Comparison of ENCODE assay signal across 1 cellular context in the genomic region with DNA sequence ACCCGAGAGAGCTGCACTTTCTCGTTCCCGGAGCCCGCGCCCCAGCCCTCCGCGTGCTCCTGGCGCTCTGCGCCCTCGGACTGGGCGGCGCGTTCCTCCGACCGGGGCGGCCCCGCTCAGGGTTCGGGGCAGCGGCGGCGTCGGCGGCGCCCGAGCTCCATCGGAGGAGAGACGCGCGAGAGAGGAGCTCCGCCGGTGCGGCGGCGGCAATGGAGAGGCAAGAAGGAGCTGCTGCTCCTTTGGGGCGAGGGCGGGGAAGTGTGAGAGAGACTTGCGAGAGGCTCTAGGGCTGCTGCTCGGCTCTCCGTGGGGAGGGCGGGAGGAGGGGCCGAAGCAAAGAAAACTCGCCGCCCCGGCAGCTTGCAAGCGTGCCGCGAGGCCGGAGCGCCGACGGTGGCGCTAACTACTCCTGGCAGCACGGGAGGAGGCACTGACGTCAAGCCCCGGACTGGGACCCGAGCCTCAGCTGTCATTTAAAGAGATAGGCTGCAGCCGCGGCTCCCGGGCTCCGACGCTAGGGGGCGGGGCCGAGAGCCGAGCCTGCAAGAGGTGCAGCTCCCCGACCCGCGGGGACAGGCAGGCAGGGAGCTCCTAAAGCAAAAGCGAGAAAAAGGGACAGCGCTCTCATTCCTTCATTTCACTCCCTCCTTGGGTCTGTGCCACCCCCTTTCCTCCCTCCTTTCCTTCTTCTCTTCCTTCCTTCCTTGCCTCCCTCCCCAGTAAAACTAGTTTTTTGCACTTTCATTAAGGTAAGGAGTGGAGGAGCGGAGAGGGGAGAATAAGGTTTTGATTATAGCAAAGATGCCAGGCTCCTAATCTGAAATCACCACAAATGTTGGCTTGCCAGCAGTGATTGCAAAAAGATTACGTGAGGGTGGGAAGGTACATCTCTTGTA.
TF ChIP-seq lines count a peak whose summit lies in the region.

A gene (minus strand): TSS at position 262 of the 896 bp plus-strand sequence.

TF ChIP-seq in HepG2, 621 proteins besides CTCF, POLR2A, EP300 and RAD21 (continued from another document and continues in another):
- TF ChIP-seq, protein P1, sequence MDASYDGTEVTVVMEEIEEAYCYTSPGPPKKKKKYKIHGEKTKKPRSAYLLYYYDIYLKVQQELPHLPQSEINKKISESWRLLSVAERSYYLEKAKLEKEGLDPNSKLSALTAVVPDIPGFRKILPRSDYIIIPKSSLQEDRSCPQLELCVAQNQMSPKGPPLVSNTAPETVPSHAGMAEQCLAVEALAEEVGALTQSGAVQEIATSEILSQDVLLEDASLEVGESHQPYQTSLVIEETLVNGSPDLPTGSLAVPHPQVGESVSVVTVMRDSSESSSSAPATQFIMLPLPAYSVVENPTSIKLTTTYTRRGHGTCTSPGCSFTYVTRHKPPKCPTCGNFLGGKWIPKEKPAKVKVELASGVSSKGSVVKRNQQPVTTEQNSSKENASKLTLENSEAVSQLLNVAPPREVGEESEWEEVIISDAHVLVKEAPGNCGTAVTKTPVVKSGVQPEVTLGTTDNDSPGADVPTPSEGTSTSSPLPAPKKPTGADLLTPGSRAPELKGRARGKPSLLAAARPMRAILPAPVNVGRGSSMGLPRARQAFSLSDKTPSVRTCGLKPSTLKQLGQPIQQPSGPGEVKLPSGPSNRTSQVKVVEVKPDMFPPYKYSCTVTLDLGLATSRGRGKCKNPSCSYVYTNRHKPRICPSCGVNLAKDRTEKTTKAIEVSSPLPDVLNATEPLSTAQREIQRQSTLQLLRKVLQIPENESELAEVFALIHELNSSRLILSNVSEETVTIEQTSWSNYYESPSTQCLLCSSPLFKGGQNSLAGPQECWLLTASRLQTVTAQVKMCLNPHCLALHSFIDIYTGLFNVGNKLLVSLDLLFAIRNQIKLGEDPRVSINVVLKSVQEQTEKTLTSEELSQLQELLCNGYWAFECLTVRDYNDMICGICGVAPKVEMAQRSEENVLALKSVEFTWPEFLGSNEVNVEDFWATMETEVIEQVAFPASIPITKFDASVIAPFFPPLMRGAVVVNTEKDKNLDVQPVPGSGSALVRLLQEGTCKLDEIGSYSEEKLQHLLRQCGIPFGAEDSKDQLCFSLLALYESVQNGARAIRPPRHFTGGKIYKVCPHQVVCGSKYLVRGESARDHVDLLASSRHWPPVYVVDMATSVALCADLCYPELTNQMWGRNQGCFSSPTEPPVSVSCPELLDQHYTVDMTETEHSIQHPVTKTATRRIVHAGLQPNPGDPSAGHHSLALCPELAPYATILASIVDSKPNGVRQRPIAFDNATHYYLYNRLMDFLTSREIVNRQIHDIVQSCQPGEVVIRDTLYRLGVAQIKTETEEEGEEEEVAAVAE (CRISPR knock-in tag; IDR thresholded peaks at IDR 0.05; ENCODE audit: borderline replicate concordance), result no peak
- TF ChIP-seq, protein P2, sequence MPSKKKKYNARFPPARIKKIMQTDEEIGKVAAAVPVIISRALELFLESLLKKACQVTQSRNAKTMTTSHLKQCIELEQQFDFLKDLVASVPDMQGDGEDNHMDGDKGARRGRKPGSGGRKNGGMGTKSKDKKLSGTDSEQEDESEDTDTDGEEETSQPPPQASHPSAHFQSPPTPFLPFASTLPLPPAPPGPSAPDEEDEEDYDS (CRISPR knock-in tag; IDR thresholded peaks at IDR 0.05), result no peak
- TF ChIP-seq ZC3H4 (CRISPR knock-in tag; IDR thresholded peaks at IDR 0.05; ENCODE audit: borderline replicate concordance) (no peak), ZNF317 (CRISPR knock-in tag; IDR thresholded peaks at IDR 0.05) (no peak), PHF5A (CRISPR knock-in tag; IDR thresholded peaks at IDR 0.05; ENCODE audit: low read depth, unreplicated experiment) (no peak), ZNF572 (CRISPR knock-in tag; IDR thresholded peaks at IDR 0.05) (no peak), ZFP36L2 (CRISPR knock-in tag; IDR thresholded peaks at IDR 0.05) (no peak), ZNF17 (CRISPR knock-in tag; IDR thresholded peaks at IDR 0.05) (no peak), ZNF772 (CRISPR knock-in tag; IDR thresholded peaks at IDR 0.05) (no peak), HNRNPK (IDR thresholded peaks at IDR 0.05; ENCODE audit: low read depth, low read length, poor library complexity, severe bottlenecking) (peak; percentile 23), GABPB1 (CRISPR knock-in tag; IDR thresholded peaks at IDR 0.05) (peak; percentile 52; the same call in 1 of the 2 replicates), THAP11 (CRISPR knock-in tag; IDR thresholded peaks at IDR 0.05) (0 out of 2 replicates have a peak, but pooled peaks have one; percentile 19), FOXA1 (IDR thresholded peaks at IDR 0.05) (no peak), FOXA1 (CRISPR knock-in tag; IDR thresholded peaks at IDR 0.05) (no peak), CBFB (CRISPR knock-in tag; IDR thresholded peaks at IDR 0.05) (no peak), ZFP62 (CRISPR knock-in tag; IDR thresholded peaks at IDR 0.05) (no peak), KDM5B (CRISPR knock-in tag; IDR thresholded peaks at IDR 0.05; ENCODE audit: borderline replicate concordance) (peak; percentile 47; the same call in 1 of the 2 replicates), RFXAP (CRISPR knock-in tag; IDR thresholded peaks at IDR 0.05; ENCODE audit: borderline replicate concordance) (0 out of 2 replicates have a peak, but pooled peaks have one; percentile 14), RXRB (CRISPR knock-in tag; IDR thresholded peaks at IDR 0.05; ENCODE audit: borderline replicate concordance) (no peak), HOXA3 (CRISPR knock-in tag; IDR thresholded peaks at IDR 0.05) (peak; percentile 13; the same call in 1 of the 2 replicates), FOSL2 (CRISPR knock-in tag; IDR thresholded peaks at IDR 0.05) (0 out of 2 replicates have a peak, but pooled peaks have one; percentile 12), MEIS1 (CRISPR knock-in tag; IDR thresholded peaks at IDR 0.05; ENCODE audit: borderline replicate concordance) (0 out of 2 replicates have a peak, but pooled peaks have one; percentile 46)
- TF ChIP-seq, protein P3, sequence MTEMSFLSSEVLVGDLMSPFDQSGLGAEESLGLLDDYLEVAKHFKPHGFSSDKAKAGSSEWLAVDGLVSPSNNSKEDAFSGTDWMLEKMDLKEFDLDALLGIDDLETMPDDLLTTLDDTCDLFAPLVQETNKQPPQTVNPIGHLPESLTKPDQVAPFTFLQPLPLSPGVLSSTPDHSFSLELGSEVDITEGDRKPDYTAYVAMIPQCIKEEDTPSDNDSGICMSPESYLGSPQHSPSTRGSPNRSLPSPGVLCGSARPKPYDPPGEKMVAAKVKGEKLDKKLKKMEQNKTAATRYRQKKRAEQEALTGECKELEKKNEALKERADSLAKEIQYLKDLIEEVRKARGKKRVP (CRISPR knock-in tag; IDR thresholded peaks at IDR 0.05), result no peak
- TF ChIP-seq, protein P4, sequence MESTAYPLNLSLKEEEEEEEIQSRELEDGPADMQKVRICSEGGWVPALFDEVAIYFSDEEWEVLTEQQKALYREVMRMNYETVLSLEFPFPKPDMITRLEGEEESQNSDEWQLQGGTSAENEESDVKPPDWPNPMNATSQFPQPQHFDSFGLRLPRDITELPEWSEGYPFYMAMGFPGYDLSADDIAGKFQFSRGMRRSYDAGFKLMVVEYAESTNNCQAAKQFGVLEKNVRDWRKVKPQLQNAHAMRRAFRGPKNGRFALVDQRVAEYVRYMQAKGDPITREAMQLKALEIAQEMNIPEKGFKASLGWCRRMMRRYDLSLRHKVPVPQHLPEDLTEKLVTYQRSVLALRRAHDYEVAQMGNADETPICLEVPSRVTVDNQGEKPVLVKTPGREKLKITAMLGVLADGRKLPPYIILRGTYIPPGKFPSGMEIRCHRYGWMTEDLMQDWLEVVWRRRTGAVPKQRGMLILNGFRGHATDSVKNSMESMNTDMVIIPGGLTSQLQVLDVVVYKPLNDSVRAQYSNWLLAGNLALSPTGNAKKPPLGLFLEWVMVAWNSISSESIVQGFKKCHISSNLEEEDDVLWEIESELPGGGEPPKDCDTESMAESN (CRISPR knock-in tag; conservative IDR thresholded peaks at IDR 0.05), result no peak
- TF ChIP-seq, protein P5, sequence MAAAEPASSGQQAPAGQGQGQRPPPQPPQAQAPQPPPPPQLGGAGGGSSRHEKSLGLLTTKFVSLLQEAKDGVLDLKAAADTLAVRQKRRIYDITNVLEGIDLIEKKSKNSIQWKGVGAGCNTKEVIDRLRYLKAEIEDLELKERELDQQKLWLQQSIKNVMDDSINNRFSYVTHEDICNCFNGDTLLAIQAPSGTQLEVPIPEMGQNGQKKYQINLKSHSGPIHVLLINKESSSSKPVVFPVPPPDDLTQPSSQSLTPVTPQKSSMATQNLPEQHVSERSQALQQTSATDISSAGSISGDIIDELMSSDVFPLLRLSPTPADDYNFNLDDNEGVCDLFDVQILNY (CRISPR knock-in tag; conservative IDR thresholded peaks at IDR 0.05), result no peak
- TF ChIP-seq, protein P6, sequence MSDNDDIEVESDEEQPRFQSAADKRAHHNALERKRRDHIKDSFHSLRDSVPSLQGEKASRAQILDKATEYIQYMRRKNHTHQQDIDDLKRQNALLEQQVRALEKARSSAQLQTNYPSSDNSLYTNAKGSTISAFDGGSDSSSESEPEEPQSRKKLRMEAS (IDR thresholded peaks at IDR 0.05), result peak; percentile 15; the same call in 1 of the 2 replicates
- TF ChIP-seq, protein P7, sequence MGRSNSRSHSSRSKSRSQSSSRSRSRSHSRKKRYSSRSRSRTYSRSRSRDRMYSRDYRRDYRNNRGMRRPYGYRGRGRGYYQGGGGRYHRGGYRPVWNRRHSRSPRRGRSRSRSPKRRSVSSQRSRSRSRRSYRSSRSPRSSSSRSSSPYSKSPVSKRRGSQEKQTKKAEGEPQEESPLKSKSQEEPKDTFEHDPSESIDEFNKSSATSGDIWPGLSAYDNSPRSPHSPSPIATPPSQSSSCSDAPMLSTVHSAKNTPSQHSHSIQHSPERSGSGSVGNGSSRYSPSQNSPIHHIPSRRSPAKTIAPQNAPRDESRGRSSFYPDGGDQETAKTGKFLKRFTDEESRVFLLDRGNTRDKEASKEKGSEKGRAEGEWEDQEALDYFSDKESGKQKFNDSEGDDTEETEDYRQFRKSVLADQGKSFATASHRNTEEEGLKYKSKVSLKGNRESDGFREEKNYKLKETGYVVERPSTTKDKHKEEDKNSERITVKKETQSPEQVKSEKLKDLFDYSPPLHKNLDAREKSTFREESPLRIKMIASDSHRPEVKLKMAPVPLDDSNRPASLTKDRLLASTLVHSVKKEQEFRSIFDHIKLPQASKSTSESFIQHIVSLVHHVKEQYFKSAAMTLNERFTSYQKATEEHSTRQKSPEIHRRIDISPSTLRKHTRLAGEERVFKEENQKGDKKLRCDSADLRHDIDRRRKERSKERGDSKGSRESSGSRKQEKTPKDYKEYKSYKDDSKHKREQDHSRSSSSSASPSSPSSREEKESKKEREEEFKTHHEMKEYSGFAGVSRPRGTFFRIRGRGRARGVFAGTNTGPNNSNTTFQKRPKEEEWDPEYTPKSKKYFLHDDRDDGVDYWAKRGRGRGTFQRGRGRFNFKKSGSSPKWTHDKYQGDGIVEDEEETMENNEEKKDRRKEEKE (IDR thresholded peaks at IDR 0.05), result no peak
- TF ChIP-seq, protein P8, sequence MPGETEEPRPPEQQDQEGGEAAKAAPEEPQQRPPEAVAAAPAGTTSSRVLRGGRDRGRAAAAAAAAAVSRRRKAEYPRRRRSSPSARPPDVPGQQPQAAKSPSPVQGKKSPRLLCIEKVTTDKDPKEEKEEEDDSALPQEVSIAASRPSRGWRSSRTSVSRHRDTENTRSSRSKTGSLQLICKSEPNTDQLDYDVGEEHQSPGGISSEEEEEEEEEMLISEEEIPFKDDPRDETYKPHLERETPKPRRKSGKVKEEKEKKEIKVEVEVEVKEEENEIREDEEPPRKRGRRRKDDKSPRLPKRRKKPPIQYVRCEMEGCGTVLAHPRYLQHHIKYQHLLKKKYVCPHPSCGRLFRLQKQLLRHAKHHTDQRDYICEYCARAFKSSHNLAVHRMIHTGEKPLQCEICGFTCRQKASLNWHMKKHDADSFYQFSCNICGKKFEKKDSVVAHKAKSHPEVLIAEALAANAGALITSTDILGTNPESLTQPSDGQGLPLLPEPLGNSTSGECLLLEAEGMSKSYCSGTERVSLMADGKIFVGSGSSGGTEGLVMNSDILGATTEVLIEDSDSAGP (CRISPR knock-in tag; IDR thresholded peaks at IDR 0.05; ENCODE audit: borderline replicate concordance), result peak; percentile 98
- TF ChIP-seq, protein P9, sequence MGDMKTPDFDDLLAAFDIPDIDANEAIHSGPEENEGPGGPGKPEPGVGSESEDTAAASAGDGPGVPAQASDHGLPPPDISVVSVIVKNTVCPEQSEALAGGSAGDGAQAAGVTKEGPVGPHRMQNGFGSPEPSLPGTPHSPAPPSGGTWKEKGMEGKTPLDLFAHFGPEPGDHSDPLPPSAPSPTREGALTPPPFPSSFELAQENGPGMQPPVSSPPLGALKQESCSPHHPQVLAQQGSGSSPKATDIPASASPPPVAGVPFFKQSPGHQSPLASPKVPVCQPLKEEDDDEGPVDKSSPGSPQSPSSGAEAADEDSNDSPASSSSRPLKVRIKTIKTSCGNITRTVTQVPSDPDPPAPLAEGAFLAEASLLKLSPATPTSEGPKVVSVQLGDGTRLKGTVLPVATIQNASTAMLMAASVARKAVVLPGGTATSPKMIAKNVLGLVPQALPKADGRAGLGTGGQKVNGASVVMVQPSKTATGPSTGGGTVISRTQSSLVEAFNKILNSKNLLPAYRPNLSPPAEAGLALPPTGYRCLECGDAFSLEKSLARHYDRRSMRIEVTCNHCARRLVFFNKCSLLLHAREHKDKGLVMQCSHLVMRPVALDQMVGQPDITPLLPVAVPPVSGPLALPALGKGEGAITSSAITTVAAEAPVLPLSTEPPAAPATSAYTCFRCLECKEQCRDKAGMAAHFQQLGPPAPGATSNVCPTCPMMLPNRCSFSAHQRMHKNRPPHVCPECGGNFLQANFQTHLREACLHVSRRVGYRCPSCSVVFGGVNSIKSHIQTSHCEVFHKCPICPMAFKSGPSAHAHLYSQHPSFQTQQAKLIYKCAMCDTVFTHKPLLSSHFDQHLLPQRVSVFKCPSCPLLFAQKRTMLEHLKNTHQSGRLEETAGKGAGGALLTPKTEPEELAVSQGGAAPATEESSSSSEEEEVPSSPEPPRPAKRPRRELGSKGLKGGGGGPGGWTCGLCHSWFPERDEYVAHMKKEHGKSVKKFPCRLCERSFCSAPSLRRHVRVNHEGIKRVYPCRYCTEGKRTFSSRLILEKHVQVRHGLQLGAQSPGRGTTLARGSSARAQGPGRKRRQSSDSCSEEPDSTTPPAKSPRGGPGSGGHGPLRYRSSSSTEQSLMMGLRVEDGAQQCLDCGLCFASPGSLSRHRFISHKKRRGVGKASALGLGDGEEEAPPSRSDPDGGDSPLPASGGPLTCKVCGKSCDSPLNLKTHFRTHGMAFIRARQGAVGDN (CRISPR knock-in tag; IDR thresholded peaks at IDR 0.05), result peak; percentile 50
- TF ChIP-seq, protein P10, sequence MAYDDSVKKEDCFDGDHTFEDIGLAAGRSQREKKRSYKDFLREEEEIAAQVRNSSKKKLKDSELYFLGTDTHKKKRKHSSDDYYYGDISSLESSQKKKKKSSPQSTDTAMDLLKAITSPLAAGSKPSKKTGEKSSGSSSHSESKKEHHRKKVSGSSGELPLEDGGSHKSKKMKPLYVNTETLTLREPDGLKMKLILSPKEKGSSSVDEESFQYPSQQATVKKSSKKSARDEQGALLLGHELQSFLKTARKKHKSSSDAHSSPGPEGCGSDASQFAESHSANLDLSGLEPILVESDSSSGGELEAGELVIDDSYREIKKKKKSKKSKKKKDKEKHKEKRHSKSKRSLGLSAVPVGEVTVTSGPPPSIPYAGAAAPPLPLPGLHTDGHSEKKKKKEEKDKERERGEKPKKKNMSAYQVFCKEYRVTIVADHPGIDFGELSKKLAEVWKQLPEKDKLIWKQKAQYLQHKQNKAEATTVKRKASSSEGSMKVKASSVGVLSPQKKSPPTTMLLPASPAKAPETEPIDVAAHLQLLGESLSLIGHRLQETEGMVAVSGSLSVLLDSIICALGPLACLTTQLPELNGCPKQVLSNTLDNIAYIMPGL (CRISPR knock-in tag; IDR thresholded peaks at IDR 0.05; ENCODE audit: borderline replicate concordance in 1 of 2, low read depth in 1 of 2), result peak; percentile 46 to 59; a peak in 2 of 4 replicates
- TF ChIP-seq, protein P11, sequence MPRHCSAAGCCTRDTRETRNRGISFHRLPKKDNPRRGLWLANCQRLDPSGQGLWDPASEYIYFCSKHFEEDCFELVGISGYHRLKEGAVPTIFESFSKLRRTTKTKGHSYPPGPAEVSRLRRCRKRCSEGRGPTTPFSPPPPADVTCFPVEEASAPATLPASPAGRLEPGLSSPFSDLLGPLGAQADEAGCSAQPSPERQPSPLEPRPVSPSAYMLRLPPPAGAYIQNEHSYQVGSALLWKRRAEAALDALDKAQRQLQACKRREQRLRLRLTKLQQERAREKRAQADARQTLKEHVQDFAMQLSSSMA (CRISPR knock-in tag; IDR thresholded peaks at IDR 0.05), result no peak
